ENCODE assay signal across 8 cellular contexts in genomic region chr20:63974402-63975200, GRCh38. TPM values are rescaled to one million over a fixed set of nuclear protein-coding genes. Genes with fewer than 3 reads are reported as not detected.
DNase-seq lines count a peak whose midpoint lies in the region; ATAC-seq and TF ChIP-seq lines count a peak whose summit lies in the region.

No MANE protein-coding gene starts in this region.

- DNase-seq in heart right ventricle (peak; percentile 11 to 22), right atrium auricular region (ENCODE audit: low spot score) (no peak), NCI-H748 (lab: John Stamatoyannopoulos, UW; ENCODE audit: unreplicated experiment) (peak; percentile 86), ecto neural progenitor cell (ENCODE audit: low spot score) (peak; percentile 46), KG1 (lab: John Stamatoyannopoulos, UW) (no peak), NCI-H1694 treated with DMSO at 0.1 percent for 48 hours (lab: John Stamatoyannopoulos, UW) (no peak)

- intact Hi-C loops in heart right ventricle (cut with DNase I): loop anchor here (1.0 to 10.0 kb wide), 11 partner anchors 62 to 437 kb away; partner anchors contain the start of gene PTK6 (in 4 of the 10)

- H3K4me3 ChIP-seq in heart right ventricle (no peak overlapping the region), right atrium auricular region (no peak overlapping the region)

- TF ChIP-seq CTCF in heart right ventricle (IDR thresholded peaks at IDR 0.05): no peak
- TF ChIP-seq CTCF in right atrium auricular region (IDR thresholded peaks at IDR 0.05): no peak

- no peak for ATAC-seq in heart right ventricle
- no peak for ATAC-seq in GM21529 (IDR thresholded peaks at IDR 0.05; ENCODE audit: unreplicated experiment)
- ATAC-seq in GM19455 (IDR thresholded peaks at IDR 0.05; ENCODE audit: unreplicated experiment): no peak

- 78 to 80% methylated on average over 19 of the region's 19 CpGs for WGBS in heart right ventricle, 2 donors

- H3K9me3 ChIP-seq in heart right ventricle (no peaks in the 10 kb centered on the region), right atrium auricular region (no peaks in the 10 kb centered on the region)

- H3K27ac ChIP-seq in heart right ventricle (no peak overlapping the region), right atrium auricular region (no peak overlapping the region)

- peaks cover 0 to 9% (median 0%) of the 10 kb centered on the region in 9 donors for H3K36me3 ChIP-seq in heart right ventricle
- H3K36me3 ChIP-seq in right atrium auricular region: no peaks in the 10 kb centered on the region

- peaks cover 10 to 51% (median 46%) of the 10 kb centered on the region in 9 donors for H3K4me1 ChIP-seq in heart right ventricle
- peaks cover 0 to 29% of the 10 kb centered on the region in 2 donors for H3K4me1 ChIP-seq in right atrium auricular region

- H3K27me3 ChIP-seq in heart right ventricle (no peaks in the 10 kb centered on the region), right atrium auricular region (no peaks in the 10 kb centered on the region)

RNA-seq across cellular contexts. Expression of gene SAMD10, which starts 4.8 kb away (rescaled TPM):
- total RNA-seq in heart right ventricle: 1 to 10 TPM; 3.4 to 8.4 (median 4.0) TPM
- 1 to 10 TPM; 3.9 to 8.8 TPM for polyA plus RNA-seq in heart right ventricle
- total RNA-seq in right atrium auricular region: 1 to 10 TPM; 3.1 to 3.7 TPM

RNA-seq across cellular contexts. Expression of gene ZNF512B, which starts 4.9 kb away (rescaled TPM):
- total RNA-seq in heart right ventricle (10 to 100 TPM; 11.1 to 14.8 (median 13.7) TPM), right atrium auricular region (1 to 10 TPM; 7.0 to 8.3 TPM)
- polyA plus RNA-seq in heart right ventricle: 10 to 100 TPM in 1 of 2 donors, 1 to 10 TPM in 1; 4.6 to 11.8 TPM

RNA-seq across cellular contexts. Expression of gene PRPF6, which starts 6.3 kb away (rescaled TPM):
- total RNA-seq in heart right ventricle (10 to 100 TPM; 43.8 to 53.6 (median 48.1) TPM), right atrium auricular region (10 to 100 TPM; 32.9 to 43.6 TPM)
- polyA plus RNA-seq in heart right ventricle: 10 to 100 TPM; 27.8 to 48.4 TPM

RNA-seq across cellular contexts. Expression of gene UCKL1, which starts 18.4 kb away (rescaled TPM):
- total RNA-seq in heart right ventricle (10 to 100 TPM; 27.3 to 70.4 (median 39.0) TPM), right atrium auricular region (10 to 100 TPM; 25.9 to 27.6 TPM)
- polyA plus RNA-seq in heart right ventricle: 100 to 1,000 TPM in 1 of 2 donors, 10 to 100 TPM in 1; 36.3 to 130 TPM

Comparison
In these comparisons a context has a peak if more than half of its experiments do, and no peak if none do; other contexts are left out.
1. DNase-seq: peak in heart right ventricle (2 of 2), NCI-H748 (single experiment) and ecto neural progenitor cell (single experiment); none in right atrium auricular region (single experiment), KG1 (single experiment) and NCI-H1694 treated with DMSO at 0.1 percent for 48 hours (single experiment).